Comparison of ENCODE assay signal across 8 cellular contexts in genomic region chr11:2902784-2903671, GRCh38. TPM values are rescaled to one million over a fixed set of nuclear protein-coding genes. Genes with fewer than 3 reads are reported as not detected.
DNase-seq lines count a peak whose midpoint lies in the region; ATAC-seq, FAIRE-seq and TF ChIP-seq lines count a peak whose summit lies in the region.

No MANE protein-coding gene starts in this region.

- intact Hi-C loops in activated T-helper 2 cell treated with anti-CD3 and anti-CD28 coated beads, Interferon-gamma antibody, Interleukin-2, Interleukin-4, amounts not matched to agents 10 μg/mL and 5 μg/mL and 100 μg/mL, durations not matched to agents 14 hours and 24 hours and 36 hours (cut with micrococcal nuclease): loop anchor here (1.0 to 2.0 kb wide), 3 partner anchors 18 to 88 kb away; partner anchors contain the start of gene CDKN1C
- intact Hi-C loops in HepG2 (cut with micrococcal nuclease; ENCODE audit: unreplicated experiment): no loop called here

- peak; percentile 44 for FAIRE-seq in HepG2 (lab: Jason Lieb, UNC)

- no peak for DNase-seq in activated naive CD4-positive, alpha-beta T cell treated with Interleukin-2 at 50 U/mL for 16 hours
- no peak for DNase-seq in activated T-helper 2 cell treated with anti-CD3 and anti-CD28 coated beads, Interferon-gamma antibody, Interleukin-2, Interleukin-4, amounts not matched to agents 10 μg/mL and 5 μg/mL and 100 μg/mL, durations not matched to agents 14 hours and 24 hours and 36 hours (ENCODE audit: low spot score)
- DNase-seq in HepG2 (ENCODE audit: low spot score) (peak; percentile 74), type B pancreatic cell (ENCODE audit: extremely low spot score, unreplicated experiment) (no peak), inferior parietal cortex (ENCODE audit: extremely low spot score) (no peak)

- TF ChIP-seq CTCF in HepG2 (CRISPR knock-in tag; IDR thresholded peaks at IDR 0.05) (peak; percentile 36; the same call in 1 of the 2 replicates), type B pancreatic cell (conservative IDR thresholded peaks at IDR 0.05) (no peak)

- H3K9me3 ChIP-seq in HepG2 (ENCODE audit: low read length): no peaks in the 10 kb centered on the region

- peaks cover 12% of the 10 kb centered on the region for H3K36me3 Mint-ChIP-seq in activated naive CD4-positive, alpha-beta T cell treated with anti-CD3 and anti-CD28 coated beads, Interleukin-2, amount 50 U/mL, for 24 hours
- peaks cover 15% of the 10 kb centered on the region for H3K36me3 Mint-ChIP-seq in activated T-helper 2 cell treated with anti-CD3 and anti-CD28 coated beads, Interferon-gamma antibody, Interleukin-2, Interleukin-4, amounts not matched to agents 10 μg/mL and 5 μg/mL and 100 μg/mL, durations not matched to agents 14 hours and 24 hours and 36 hours (ENCODE audit: low read depth)
- peaks cover 4% of the 10 kb centered on the region for H3K36me3 Mint-ChIP-seq in type B pancreatic cell

- peak; percentile 79 for ATAC-seq in HepG2
- ATAC-seq in GM19463 (IDR thresholded peaks at IDR 0.05; ENCODE audit: unreplicated experiment): no peak
- ATAC-seq in GM18517 (IDR thresholded peaks at IDR 0.05; ENCODE audit: unreplicated experiment): no peak

- H3K79me2 ChIP-seq in HepG2 (ENCODE audit: insufficient read depth, low read length): peaks cover 10% of the 10 kb centered on the region

- POLR2A ChIA-PET in HepG2 (lab: Yijun Ruan, JAX): interaction anchor here (0.6 to 2.6 kb wide), 25 partner anchors 9 to 1198 kb away, joined by 3 to 21 read pairs (median 3); partner anchors contain the start of genes CARS1, KCNQ1OT1, PHLDA2 and TSSC4

- H3K27ac Mint-ChIP-seq in activated naive CD4-positive, alpha-beta T cell treated with anti-CD3 and anti-CD28 coated beads, Interleukin-2, amount 50 U/mL, for 24 hours: no peak overlapping the region
- H3K27ac Mint-ChIP-seq in activated T-helper 2 cell treated with anti-CD3 and anti-CD28 coated beads, Interferon-gamma antibody, Interleukin-2, Interleukin-4, amounts not matched to agents 10 μg/mL and 5 μg/mL and 100 μg/mL, durations not matched to agents 14 hours and 24 hours and 36 hours: peak overlapping the region; percentile 50
- peak overlapping the region; percentile 31 for H3K27ac Mint-ChIP-seq in type B pancreatic cell

- H2AFZ ChIP-seq in HepG2 (ENCODE audit: low read length): no peak overlapping the region

- TF ChIP-seq POLR2A in HepG2 (IDR thresholded peaks at IDR 0.05; ENCODE audit: insufficient read depth in 1 of 2, low read depth in 2 of 2, low read length in 2 of 2): peak; percentile 47 to 60; a peak in 3 of 4 replicates

- peak overlapping the region; percentile 78 for H3K27ac ChIP-seq in HepG2 (ENCODE audit: extremely low read length, insufficient read depth, low read length)

- CTCF ChIA-PET in HepG2 (lab: Yijun Ruan, JAX; ENCODE audit: low intra/inter-chr PET ratio, low total read pairs): interaction anchor here (1.0 kb wide), 1 partner anchor 28 kb away, joined by 3 read pairs; no protein-coding TSS in a partner anchor

- peaks cover 28% of the 10 kb centered on the region for H3K4me1 ChIP-seq in HepG2 (ENCODE audit: insufficient read depth, low read length)

- peak overlapping the region; percentile 76 to 92 (median 84) for H3K4me3 ChIP-seq in HepG2 (replicated peaks in 1 of 3; ENCODE audit: insufficient read depth in 1 of 3, low read depth in 2 of 3, low read length in 3 of 3)

- H3K9me3 Mint-ChIP-seq in activated naive CD4-positive, alpha-beta T cell treated with anti-CD3 and anti-CD28 coated beads, Interleukin-2, amount 50 U/mL, for 24 hours: no peaks in the 10 kb centered on the region
- H3K9me3 Mint-ChIP-seq in activated T-helper 2 cell treated with anti-CD3 and anti-CD28 coated beads, Interferon-gamma antibody, Interleukin-2, Interleukin-4, amounts not matched to agents 10 μg/mL and 5 μg/mL and 100 μg/mL, durations not matched to agents 14 hours and 24 hours and 36 hours: peaks cover 10% of the 10 kb centered on the region
- no peaks in the 10 kb centered on the region for H3K9me3 Mint-ChIP-seq in type B pancreatic cell

- peak overlapping the region; percentile 83 for H3K9ac ChIP-seq in HepG2 (ENCODE audit: insufficient read depth, low read depth, low read length)

- WGBS in HepG2 (ENCODE audit: low lambda C conversion rate): 0% methylated on average over 10 of the region's 23 CpGs

- no peak; a peak in 1 of 4 replicates for TF ChIP-seq EP300 in HepG2 (IDR thresholded peaks at IDR 0.05; ENCODE audit: low read depth in 2 of 2, low read length in 2 of 2)
- TF ChIP-seq EP300 in HepG2 (CRISPR knock-in tag; IDR thresholded peaks at IDR 0.05; ENCODE audit: borderline replicate concordance): 0 out of 2 replicates have a peak, but pooled peaks have one; percentile 43

- H3K27me3 ChIP-seq in HepG2 (ENCODE audit: control insufficient read depth in 1 of 2, insufficient read depth in 2 of 2, low read length in 2 of 2): no peaks in the 10 kb centered on the region; a peak in 1 of 5 replicates

- TF ChIP-seq RAD21 in HepG2 (CRISPR knock-in tag; IDR thresholded peaks at IDR 0.05): 0 out of 2 replicates have a peak, but pooled peaks have one; percentile 13

- H3K4me2 ChIP-seq in HepG2 (ENCODE audit: low read depth, low read length): peak overlapping the region; percentile 99

- H3K4me1 Mint-ChIP-seq in activated naive CD4-positive, alpha-beta T cell treated with anti-CD3 and anti-CD28 coated beads, Interleukin-2, amount 50 U/mL, for 24 hours: peaks cover 40% of the 10 kb centered on the region
- H3K4me1 Mint-ChIP-seq in activated T-helper 2 cell treated with anti-CD3 and anti-CD28 coated beads, Interferon-gamma antibody, Interleukin-2, Interleukin-4, amounts not matched to agents 10 μg/mL and 5 μg/mL and 100 μg/mL, durations not matched to agents 14 hours and 24 hours and 36 hours (ENCODE audit: low read depth): peaks cover 32% of the 10 kb centered on the region
- peaks cover 14% of the 10 kb centered on the region for H3K4me1 Mint-ChIP-seq in type B pancreatic cell (ENCODE audit: unreplicated experiment)

- in situ Hi-C loops in HepG2 (cut with HindIII; ENCODE audit: extremely low pct_ligation_motif_present, low pct_unique_long_range_greater_than_20kb): no loop called here

- BruUV-seq in HepG2 (replicated peaks; lab: Mats Ljungman, UMichigan): TSS peak; percentile 48

- peaks cover 0 to 3% of the 10 kb centered on the region in 2 experiments; a peak in 1 of 5 replicates for H3K36me3 ChIP-seq in HepG2 (replicated peaks in 1 of 2; ENCODE audit: control insufficient read depth in 1 of 2, insufficient read depth in 2 of 2, low read length in 2 of 2)

- no peaks in the 10 kb centered on the region for H3K27me3 Mint-ChIP-seq in activated naive CD4-positive, alpha-beta T cell treated with anti-CD3 and anti-CD28 coated beads, Interleukin-2, amount 50 U/mL, for 24 hours
- no peaks in the 10 kb centered on the region for H3K27me3 Mint-ChIP-seq in activated T-helper 2 cell treated with anti-CD3 and anti-CD28 coated beads, Interferon-gamma antibody, Interleukin-2, Interleukin-4, amounts not matched to agents 10 μg/mL and 5 μg/mL and 100 μg/mL, durations not matched to agents 14 hours and 24 hours and 36 hours (ENCODE audit: low read depth)
- peaks cover 3% of the 10 kb centered on the region for H3K27me3 Mint-ChIP-seq in type B pancreatic cell

- H4K20me1 ChIP-seq in HepG2 (ENCODE audit: insufficient read depth, low read length): 0 out of 2 replicates have a peak, but pooled peaks cover 3% of the 10 kb centered on the region

- H3K4me3 Mint-ChIP-seq in activated naive CD4-positive, alpha-beta T cell treated with anti-CD3 and anti-CD28 coated beads, Interleukin-2, amount 50 U/mL, for 24 hours: peak overlapping the region; percentile 82
- peak overlapping the region; percentile 74 for H3K4me3 Mint-ChIP-seq in activated T-helper 2 cell treated with anti-CD3 and anti-CD28 coated beads, Interferon-gamma antibody, Interleukin-2, Interleukin-4, amounts not matched to agents 10 μg/mL and 5 μg/mL and 100 μg/mL, durations not matched to agents 14 hours and 24 hours and 36 hours (ENCODE audit: low read depth)
- peak overlapping the region; percentile 77 for H3K4me3 Mint-ChIP-seq in type B pancreatic cell

RNA-seq across cellular contexts. Expression of gene CDKN1C, which starts 17.5 kb away (rescaled TPM):
- total RNA-seq in activated T-helper 2 cell treated with anti-CD3 and anti-CD28 coated beads, Interferon-gamma antibody, Interleukin-2, Interleukin-4, amounts not matched to agents 10 μg/mL and 5 μg/mL and 100 μg/mL, durations not matched to agents 14 hours and 24 hours and 36 hours: 1.7 TPM in 2 replicates
- total RNA-seq in HepG2 (2016; rRNA removed; fragmentation: Illumina TruSeq; extraction: Trizol) (not detected in 2 replicates), type B pancreatic cell (ENCODE audit: low replicate concordance) (108 and 140 TPM in 2 replicates)
- not detected in 2 replicates for total RNA-seq in HepG2 (2016; cell fraction: cytosol; rRNA removed; fragmentation: Illumina TruSeq; extraction: Trizol; ENCODE audit: low read depth)
- total RNA-seq in HepG2 (2016; cell fraction: insoluble cytoplasmic fraction; rRNA removed; fragmentation: Illumina TruSeq; extraction: Trizol): not detected in 2 replicates
- total RNA-seq in HepG2 (2016; cell fraction: membrane; rRNA removed; fragmentation: Illumina TruSeq; extraction: Trizol): not detected in 2 replicates
- total RNA-seq in HepG2 (2016; cell fraction: nucleus; rRNA removed; fragmentation: Illumina TruSeq; extraction: Trizol): not detected in 2 replicates
- polyA plus RNA-seq in HepG2 (2011; rRNA removed): not detected in 2 replicates
- not detected in 2 replicates for polyA plus RNA-seq in HepG2 (2011; cell fraction: cytosol; rRNA removed)
- polyA plus RNA-seq in HepG2 (2011; cell fraction: nucleus; rRNA removed): 0.10 and 0.23 TPM in 2 replicates
- not detected in 2 replicates for polyA plus RNA-seq in HepG2 (2012)
- polyA plus RNA-seq in HepG2 (2016; cell fraction: cytosol; fragmentation: Illumina TruSeq; extraction: Trizol; ENCODE audit: low read depth): not detected in 2 replicates
- polyA plus RNA-seq in HepG2 (2016; cell fraction: insoluble cytoplasmic fraction; fragmentation: Illumina TruSeq; extraction: Trizol; ENCODE audit: low read depth): not detected in 2 replicates
- polyA plus RNA-seq in HepG2 (2016; cell fraction: membrane; fragmentation: Illumina TruSeq; extraction: Trizol; ENCODE audit: low read depth): not detected in 2 replicates
- polyA plus RNA-seq in HepG2 (2016; cell fraction: nucleus; fragmentation: Illumina TruSeq; extraction: Trizol; ENCODE audit: insufficient read depth, low read depth): not detected in 2 replicates
- polyA minus RNA-seq in HepG2 (2011; rRNA and poly(A)+ RNA removed; ENCODE audit: low replicate concordance): 17.4 TPM in 1 of 2 replicates, not detected in the other
- 0.30 and 0.70 TPM in 2 replicates for polyA minus RNA-seq in HepG2 (2011; cell fraction: cytosol; rRNA and poly(A)+ RNA removed)
- 0.52 TPM in 1 of 2 replicates, not detected in the other for polyA minus RNA-seq in HepG2 (2011; cell fraction: nucleus; rRNA and poly(A)+ RNA removed)

RNA-seq across cellular contexts. Expression of gene PHLDA2, which starts 26.2 kb away (rescaled TPM):
- total RNA-seq in activated T-helper 2 cell treated with anti-CD3 and anti-CD28 coated beads, Interferon-gamma antibody, Interleukin-2, Interleukin-4, amounts not matched to agents 10 μg/mL and 5 μg/mL and 100 μg/mL, durations not matched to agents 14 hours and 24 hours and 36 hours: 34.5 and 34.7 TPM in 2 replicates
- total RNA-seq in HepG2 (2016; rRNA removed; fragmentation: Illumina TruSeq; extraction: Trizol) (0.36 and 0.55 TPM in 2 replicates), type B pancreatic cell (ENCODE audit: low replicate concordance) (3.7 and 14.2 TPM in 2 replicates)
- total RNA-seq in HepG2 (2016; cell fraction: cytosol; rRNA removed; fragmentation: Illumina TruSeq; extraction: Trizol; ENCODE audit: low read depth): 0.40 TPM in 1 of 2 replicates, not detected in the other
- 0.27 and 0.56 TPM in 2 replicates for total RNA-seq in HepG2 (2016; cell fraction: insoluble cytoplasmic fraction; rRNA removed; fragmentation: Illumina TruSeq; extraction: Trizol)
- 0.31 and 0.65 TPM in 2 replicates for total RNA-seq in HepG2 (2016; cell fraction: membrane; rRNA removed; fragmentation: Illumina TruSeq; extraction: Trizol)
- not detected in 2 replicates for total RNA-seq in HepG2 (2016; cell fraction: nucleus; rRNA removed; fragmentation: Illumina TruSeq; extraction: Trizol)
- 0.78 and 1.5 TPM in 2 replicates for polyA plus RNA-seq in HepG2 (2011; rRNA removed)
- polyA plus RNA-seq in HepG2 (2011; cell fraction: cytosol; rRNA removed): 2.2 and 3.8 TPM in 2 replicates
- 3.7 and 3.9 TPM in 2 replicates for polyA plus RNA-seq in HepG2 (2011; cell fraction: nucleus; rRNA removed)
- 1.5 and 2.9 TPM in 2 replicates for polyA plus RNA-seq in HepG2 (2012)
- polyA plus RNA-seq in HepG2 (2016; cell fraction: cytosol; fragmentation: Illumina TruSeq; extraction: Trizol; ENCODE audit: low read depth): 1.1 and 1.5 TPM in 2 replicates
- polyA plus RNA-seq in HepG2 (2016; cell fraction: insoluble cytoplasmic fraction; fragmentation: Illumina TruSeq; extraction: Trizol; ENCODE audit: low read depth): 2.2 and 2.4 TPM in 2 replicates
- 1.2 and 1.5 TPM in 2 replicates for polyA plus RNA-seq in HepG2 (2016; cell fraction: membrane; fragmentation: Illumina TruSeq; extraction: Trizol; ENCODE audit: low read depth)
- polyA plus RNA-seq in HepG2 (2016; cell fraction: nucleus; fragmentation: Illumina TruSeq; extraction: Trizol; ENCODE audit: insufficient read depth, low read depth): 2.0 and 2.5 TPM in 2 replicates
- polyA minus RNA-seq in HepG2 (2011; rRNA and poly(A)+ RNA removed; ENCODE audit: low replicate concordance): 1.2 and 12.9 TPM in 2 replicates
- polyA minus RNA-seq in HepG2 (2011; cell fraction: cytosol; rRNA and poly(A)+ RNA removed): 0.88 and 1.4 TPM in 2 replicates
- 0.64 and 0.87 TPM in 2 replicates for polyA minus RNA-seq in HepG2 (2011; cell fraction: nucleus; rRNA and poly(A)+ RNA removed)

Comparison
In these comparisons a context has a peak if more than half of its experiments do, and no peak if none do; other contexts are left out.
1. RNA of gene CDKN1C, which starts 17.5 kb away (total RNA-seq): 108 to 140 TPM in type B pancreatic cell; 1.7 TPM in activated T-helper 2 cell treated with anti-CD3 and anti-CD28 coated beads, Interferon-gamma antibody, Interleukin-2, Interleukin-4, amounts not matched to agents 10 μg/mL and 5 μg/mL and 100 μg/mL, durations not matched to agents 14 hours and 24 hours and 36 hours and not detected in HepG2; every median in the first group is over 10 times any median in the second.
2. Peak in every context shown above with its lines, with median percentiles within 50 percentile points of each other: H3K4me3 Mint-ChIP-seq.